Comparison of ENCODE assay signal across 8 cellular contexts in the genomic region with DNA sequence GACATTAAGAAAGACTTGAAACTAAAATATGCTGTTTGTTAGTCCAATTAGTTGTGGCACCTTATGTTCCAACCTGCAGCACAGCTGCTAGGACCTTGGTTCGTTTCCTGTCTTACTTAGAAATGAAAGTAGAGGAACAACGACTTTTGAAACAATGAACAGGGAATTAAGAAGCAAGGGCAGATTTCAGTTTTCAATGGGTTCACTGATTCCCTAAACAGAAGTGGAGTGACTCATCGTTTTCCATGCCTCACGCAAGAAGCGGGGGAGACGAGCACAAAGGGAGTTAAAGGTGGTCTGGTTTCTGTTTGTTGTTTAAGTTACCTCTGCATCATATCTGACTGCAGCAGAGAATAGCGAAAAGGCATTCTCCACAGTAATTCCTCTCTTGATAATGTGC. TPM values are rescaled to one million over a fixed set of nuclear protein-coding genes. Genes with fewer than 3 reads are reported as not detected.
DNase-seq lines count a peak whose midpoint lies in the region; ATAC-seq, FAIRE-seq and TF ChIP-seq lines count a peak whose summit lies in the region.

No MANE protein-coding gene starts in this region.

- dilution Hi-C loops in keratinocyte (cut with MboI; ENCODE audit: extremely low pct_ligation_motif_present, low sequenced_read_pairs) = no loop called here

- no peaks in the 10 kb centered on the region for H3K9me3 ChIP-seq in CD4-positive, CD25-positive, alpha-beta regulatory T cell (ENCODE audit: control insufficient read depth in 2 of 2, low read length in 2 of 2)
- H3K9me3 ChIP-seq in keratinocyte (ENCODE audit: control insufficient read depth, low read depth, low read length) (no peaks in the 10 kb centered on the region), SJCRH30 (replicated peaks) (no peaks in the 10 kb centered on the region)

- TF ChIP-seq POLR2A in GM18505 (IDR thresholded peaks at IDR 0.05; ENCODE audit: borderline replicate concordance, extremely low read depth, insufficient read depth, insufficient read length) = no peak

- peak overlapping the region; percentile 92 for H3K4me3 ChIP-seq in CD4-positive, CD25-positive, alpha-beta regulatory T cell (ENCODE audit: low read depth, low read length)
- H3K4me3 ChIP-seq in keratinocyte (ENCODE audit: control insufficient read depth in 2 of 3, extremely low read depth in 1 of 3, insufficient read depth in 2 of 3, low read depth in 1 of 3, low read length in 3 of 3) = no peak overlapping the region
- H3K4me3 ChIP-seq in SJCRH30 = no peak overlapping the region

- peak; percentile 68 to 77 for ATAC-seq in CD4-positive, CD25-positive, alpha-beta regulatory T cell (ENCODE audit: low read depth in 2 of 2)
- ATAC-seq in activated T-cell treated with anti-CD3 and anti-CD28 coated beads, Interleukin-2, amount 50 U/mL, for 72 hours (replicated peaks in 1 of 2) = no peak
- no peak for ATAC-seq in GM18505 (IDR thresholded peaks at IDR 0.05; ENCODE audit: unreplicated experiment)
- ATAC-seq in GM21381 (IDR thresholded peaks at IDR 0.05; ENCODE audit: unreplicated experiment) = no peak

- no peak overlapping the region for H3K4me2 ChIP-seq in keratinocyte (ENCODE audit: control insufficient read depth, extremely low read depth, insufficient read depth, low read depth, low read length)

- peak; percentile 46 for FAIRE-seq in keratinocyte (lab: Jason Lieb, UNC)

- no peaks in the 10 kb centered on the region for H3K27me3 Mint-ChIP-seq in CD4-positive, CD25-positive, alpha-beta regulatory T cell
- H3K27me3 Mint-ChIP-seq in activated T-cell treated with anti-CD3 and anti-CD28 coated beads, Interleukin-2, amount 50 U/mL, for 72 hours (ENCODE audit: low read depth) = no peaks in the 10 kb centered on the region

- peak overlapping the region; percentile 91 to 100 (median 94) for H3K27ac Mint-ChIP-seq in CD4-positive, CD25-positive, alpha-beta regulatory T cell
- H3K27ac Mint-ChIP-seq in activated T-cell treated with anti-CD3 and anti-CD28 coated beads, Interleukin-2, amount 50 U/mL, for 72 hours = peak overlapping the region; percentile 88

- no peak overlapping the region for H3K9ac ChIP-seq in keratinocyte (ENCODE audit: control insufficient read depth, extremely low read depth, insufficient read depth, low read length)

- peaks cover 23% of the 10 kb centered on the region for H3K4me1 ChIP-seq in CD4-positive, CD25-positive, alpha-beta regulatory T cell (ENCODE audit: control insufficient read depth, insufficient read depth, low read length, poor library complexity, severe bottlenecking)
- H3K4me1 ChIP-seq in keratinocyte (ENCODE audit: control insufficient read depth, extremely low read depth, insufficient read depth, low read length) (no peaks in the 10 kb centered on the region), SJCRH30 (no peaks in the 10 kb centered on the region)

- peak in 2 of 3 donors; percentile 28 to 66 for DNase-seq in CD4-positive, CD25-positive, alpha-beta regulatory T cell
- DNase-seq in H4 (ENCODE audit: low spot score) = peak; percentile 36
- DNase-seq in activated T-cell treated with anti-CD3 and anti-CD28 coated beads, Interleukin-2, amount 50 U/mL, for 72 hours = no peak
- no peak for DNase-seq in keratinocyte (ENCODE audit: low read depth, low spot score)
- no peak for DNase-seq in amniotic stem cell (lab: John Stamatoyannopoulos, UW)
- DNase-seq in SJCRH30 = no peak

- H3K79me2 ChIP-seq in keratinocyte (ENCODE audit: control insufficient read depth, insufficient read depth, low read length) = no peaks in the 10 kb centered on the region

- H3K9me3 Mint-ChIP-seq in CD4-positive, CD25-positive, alpha-beta regulatory T cell = no peaks in the 10 kb centered on the region
- no peaks in the 10 kb centered on the region for H3K9me3 Mint-ChIP-seq in activated T-cell treated with anti-CD3 and anti-CD28 coated beads, Interleukin-2, amount 50 U/mL, for 72 hours

- peaks cover 34% of the 10 kb centered on the region for H3K36me3 Mint-ChIP-seq in CD4-positive, CD25-positive, alpha-beta regulatory T cell
- H3K36me3 Mint-ChIP-seq in activated T-cell treated with anti-CD3 and anti-CD28 coated beads, Interleukin-2, amount 50 U/mL, for 72 hours (ENCODE audit: insufficient read depth in 2 of 2) = peaks cover 2 to 12% of the 10 kb centered on the region in 2 donors

- H3K9me1 ChIP-seq in keratinocyte (ENCODE audit: control insufficient read depth, extremely low read depth, insufficient read depth, low read length) = no peaks in the 10 kb centered on the region

- TF ChIP-seq CTCF in keratinocyte (optimal IDR thresholded peaks at IDR 0.05 in 1 of 3, IDR thresholded peaks at IDR 0.05 in 1 of 3, conservative IDR thresholded peaks at IDR 0.05 in 1 of 3; ENCODE audit: extremely low read depth in 1 of 3, insufficient read depth in 2 of 3, low read length in 3 of 3) = no peak

- H2AFZ ChIP-seq in keratinocyte (ENCODE audit: control insufficient read depth, low read length) = no peak overlapping the region

- no peaks in the 10 kb centered on the region for H3K27me3 ChIP-seq in CD4-positive, CD25-positive, alpha-beta regulatory T cell (ENCODE audit: control insufficient read depth, insufficient read depth, low read length)
- H3K27me3 ChIP-seq in keratinocyte (ENCODE audit: control insufficient read depth, extremely low read depth, insufficient read depth, low read length) (no peaks in the 10 kb centered on the region), SJCRH30 (no peaks in the 10 kb centered on the region)

- H3K4me3 Mint-ChIP-seq in CD4-positive, CD25-positive, alpha-beta regulatory T cell = peak overlapping the region; percentile 71 to 84 (median 79)
- peak overlapping the region; percentile 60 to 79 for H3K4me3 Mint-ChIP-seq in activated T-cell treated with anti-CD3 and anti-CD28 coated beads, Interleukin-2, amount 50 U/mL, for 72 hours

- peak overlapping the region; percentile 58 for H3K27ac ChIP-seq in CD4-positive, CD25-positive, alpha-beta regulatory T cell (ENCODE audit: insufficient read depth, low read length, poor library complexity, severe bottlenecking)
- no peak overlapping the region for H3K27ac ChIP-seq in keratinocyte (ENCODE audit: control insufficient read depth, insufficient read depth, low read length)
- H3K27ac ChIP-seq in SJCRH30 = no peak overlapping the region

- H4K20me1 ChIP-seq in keratinocyte (ENCODE audit: control insufficient read depth, extremely low read depth, insufficient read depth, low read length) = no peaks in the 10 kb centered on the region

- peaks cover 19 to 34% (median 28%) of the 10 kb centered on the region in 4 donors for H3K4me1 Mint-ChIP-seq in CD4-positive, CD25-positive, alpha-beta regulatory T cell
- H3K4me1 Mint-ChIP-seq in activated T-cell treated with anti-CD3 and anti-CD28 coated beads, Interleukin-2, amount 50 U/mL, for 72 hours (ENCODE audit: low read depth) = peaks cover 19% of the 10 kb centered on the region

- H3K36me3 ChIP-seq in CD4-positive, CD25-positive, alpha-beta regulatory T cell (ENCODE audit: control insufficient read depth, insufficient read depth, low read length) = peaks cover 15% of the 10 kb centered on the region
- peaks cover 7 to 12% of the 10 kb centered on the region in 2 experiments for H3K36me3 ChIP-seq in keratinocyte (ENCODE audit: control insufficient read depth in 2 of 2, extremely low read depth in 1 of 2, insufficient read depth in 2 of 2, low read length in 2 of 2)
- peaks cover 25% of the 10 kb centered on the region; the same call in 1 of the 2 replicates for H3K36me3 ChIP-seq in SJCRH30

RNA-seq across cellular contexts. Expression of a gene that starts 44.8 kb away (rescaled TPM):
- total RNA-seq in CD4-positive, CD25-positive, alpha-beta regulatory T cell = 122 TPM
- polyA plus RNA-seq in CD4-positive, CD25-positive, alpha-beta regulatory T cell = 100 to 1,000 TPM; 101 to 134 (median 115) TPM
- total RNA-seq in H4 (2014; rRNA removed; shearing (Covaris generic)) = 9.0 and 13.6 TPM in 2 replicates
- total RNA-seq in activated T-cell treated with anti-CD3 and anti-CD28 coated beads, Interleukin-2, amount 50 U/mL, for 72 hours = 100 to 1,000 TPM in 1 of 2 donors, 10 to 100 TPM in 1; 98.9 to 145 TPM
- polyA plus RNA-seq in keratinocyte = 18.0 to 32.9 TPM (median 20.0 TPM) in 3 replicates
- polyA plus RNA-seq in keratinocyte (2011; ENCODE audit: low read depth) = 39.1 TPM
- 14.8 and 32.7 TPM in 2 replicates for polyA plus RNA-seq in keratinocyte (2011; cell fraction: cytosol; rRNA removed)
- 33.2 and 39.0 TPM in 2 replicates for polyA plus RNA-seq in keratinocyte (2011; cell fraction: nucleus; rRNA removed)
- 17.5 and 25.6 TPM in 2 replicates for polyA plus RNA-seq in keratinocyte (2012; ENCODE audit: low replicate concordance)
- 7.8 to 18.1 TPM (median 12.6 TPM) in 3 replicates for polyA minus RNA-seq in keratinocyte
- 7.9 TPM for polyA minus RNA-seq in keratinocyte (2011; cell fraction: cytosol; rRNA and poly(A)+ RNA removed)
- 5.7 and 8.0 TPM in 2 replicates for polyA minus RNA-seq in keratinocyte (2011; cell fraction: nucleus; rRNA and poly(A)+ RNA removed)
- not detected in 2 replicates for total RNA-seq in SJCRH30 (2014; rRNA removed; shearing (Covaris generic))

RNA-seq across cellular contexts. Expression of a gene that starts 44.8 kb away (rescaled TPM):
- total RNA-seq in CD4-positive, CD25-positive, alpha-beta regulatory T cell = 46.0 TPM
- polyA plus RNA-seq in CD4-positive, CD25-positive, alpha-beta regulatory T cell = 10 to 100 TPM; 13.1 to 19.4 (median 16.9) TPM
- total RNA-seq in H4 (2014; rRNA removed; shearing (Covaris generic)) = 8.4 and 10.8 TPM in 2 replicates
- total RNA-seq in activated T-cell treated with anti-CD3 and anti-CD28 coated beads, Interleukin-2, amount 50 U/mL, for 72 hours = 10 to 100 TPM; 23.8 to 26.9 TPM
- polyA plus RNA-seq in keratinocyte = 19.4 to 26.9 TPM (median 23.5 TPM) in 3 replicates
- 6.5 TPM for polyA plus RNA-seq in keratinocyte (2011; ENCODE audit: low read depth)
- 16.6 and 25.8 TPM in 2 replicates for polyA plus RNA-seq in keratinocyte (2011; cell fraction: cytosol; rRNA removed)
- polyA plus RNA-seq in keratinocyte (2011; cell fraction: nucleus; rRNA removed) = 30.9 and 43.5 TPM in 2 replicates
- polyA plus RNA-seq in keratinocyte (2012; ENCODE audit: low replicate concordance) = 11.2 and 20.3 TPM in 2 replicates
- polyA minus RNA-seq in keratinocyte = 13.4 to 34.2 TPM (median 14.0 TPM) in 3 replicates
- 22.8 TPM for polyA minus RNA-seq in keratinocyte (2011; cell fraction: cytosol; rRNA and poly(A)+ RNA removed)
- polyA minus RNA-seq in keratinocyte (2011; cell fraction: nucleus; rRNA and poly(A)+ RNA removed) = 15.1 and 31.3 TPM in 2 replicates
- 22.6 and 23.4 TPM in 2 replicates for total RNA-seq in SJCRH30 (2014; rRNA removed; shearing (Covaris generic))

Comparison
In these comparisons a context has a peak if more than half of its experiments do, and no peak if none do; other contexts are left out.
1. ATAC-seq: peak in CD4-positive, CD25-positive, alpha-beta regulatory T cell (2 of 2); none in activated T-cell treated with anti-CD3 and anti-CD28 coated beads, Interleukin-2, amount 50 U/mL, for 72 hours (0 of 2), GM18505 (single experiment) and GM21381 (single experiment).
2. DNase-seq: peak in CD4-positive, CD25-positive, alpha-beta regulatory T cell (2 of 3) and H4 (single experiment); none in activated T-cell treated with anti-CD3 and anti-CD28 coated beads, Interleukin-2, amount 50 U/mL, for 72 hours (0 of 2), keratinocyte (single experiment), amniotic stem cell (single experiment) and SJCRH30 (0 of 2).
3. RNA of a gene that starts 44.8 kb away (total RNA-seq): 98.9 to 145 TPM in activated T-cell treated with anti-CD3 and anti-CD28 coated beads, Interleukin-2, amount 50 U/mL, for 72 hours, 122 TPM in CD4-positive, CD25-positive, alpha-beta regulatory T cell (single experiment) and 9.0 to 13.6 TPM in H4; not detected in SJCRH30; every median in the first group is over 10 times any median in the second.